Comparison of ENCODE assay signal across 21 cellular contexts in genomic region chr18:76914314-76914713, GRCh38.
DNase-seq lines count a peak whose midpoint lies in the region; ATAC-seq, FAIRE-seq and TF ChIP-seq lines count a peak whose summit lies in the region.
"Had no signal": no experiment of that assay in that cellular context is flagged by ENCODE, and none has a peak within 500 bp of the region (broad histone marks: within the 10 kb centered on the region; RNA-seq: fewer than 3 reads in every experiment).

No MANE protein-coding gene starts in this region.

- no peaks in the 10 kb centered on the region for H3K36me3 Mint-ChIP-seq in T-helper 17 cell (ENCODE audit: low read depth)
- peaks cover 96% of the 10 kb centered on the region for H3K36me3 Mint-ChIP-seq in CD4-positive, alpha-beta T cell (ENCODE audit: low read depth)

- DNase-seq in D721Med (ENCODE audit: insufficient read length, low spot score) (no peak), dedifferentiated amniotic fluid mesenchymal stem cell (ENCODE audit: extremely low spot score) (no peak), T-helper 17 cell (no peak), psoas muscle (no peak)
- DNase-seq in CD4-positive, alpha-beta T cell: no peak
- DNase-seq: activated effector memory CD4-positive, alpha-beta T cell treated with Interleukin-2 at 50 U/mL for 16 hours; HCEC 1CT; MV-4-11; NCI-H1694; NCI-H2171 treated with DMSO at 0.1 percent for 48 hours; SK-N-SH had no signal

- peaks cover 6 to 100% of the 10 kb centered on the region in 2 donors for H3K36me3 ChIP-seq in psoas muscle (ENCODE audit: insufficient read depth in 1 of 2, low read depth in 1 of 2)
- H3K36me3 ChIP-seq: neural progenitor cell had no signal

- intact Hi-C loops in psoas muscle (cut with DNase I): no loop called here
- intact Hi-C loops in CD4-positive, alpha-beta T cell (cut with DNase I, micrococcal nuclease): no loop called here

- no peaks in the 10 kb centered on the region for H3K27me3 ChIP-seq in psoas muscle (ENCODE audit: insufficient read depth in 3 of 3, low read length in 2 of 3)
- H3K27me3 ChIP-seq in CD4-positive, alpha-beta T cell (ENCODE audit: control insufficient read depth, insufficient read depth, low read length): no peaks in the 10 kb centered on the region
- H3K27me3 ChIP-seq: BLaER1, neural progenitor cell had no signal

- WGBS in psoas muscle, 3 donors: 88% methylated on average over 8 of the region's 8 CpGs

- peak; percentile 96 for FAIRE-seq in D721Med (lab: Jason Lieb, UNC)
- FAIRE-seq: colon, keratinocyte had no signal

- no peak for TF ChIP-seq CTCF in D721Med (IDR thresholded peaks at IDR 0.05; ENCODE audit: insufficient read depth, missing control alignments)
- no peak for TF ChIP-seq CTCF in psoas muscle (IDR thresholded peaks at IDR 0.05)
- TF ChIP-seq CTCF in CD4-positive, alpha-beta T cell (IDR thresholded peaks at IDR 0.05): no peak

- H3K4me3 ChIP-seq in psoas muscle: no peak overlapping the region
- H3K4me3 ChIP-seq: BLaER1, lung, neural progenitor cell had no signal

- no peaks in the 10 kb centered on the region for H3K9me3 ChIP-seq in T-helper 17 cell (ENCODE audit: control insufficient read depth, low read length, poor library complexity, severe bottlenecking)
- no peaks in the 10 kb centered on the region for H3K9me3 ChIP-seq in psoas muscle
- no peaks in the 10 kb centered on the region for H3K9me3 ChIP-seq in CD4-positive, alpha-beta T cell (ENCODE audit: control insufficient read depth, low read length)
- H3K9me3 ChIP-seq: BLaER1, SK-N-SH had no signal

- no peak overlapping the region for H3K27ac Mint-ChIP-seq in T-helper 17 cell
- H3K27ac Mint-ChIP-seq in CD4-positive, alpha-beta T cell: no peak overlapping the region
- H3K27ac Mint-ChIP-seq: neural progenitor cell had no signal

- peak; percentile 55 for ATAC-seq in GM19035 (IDR thresholded peaks at IDR 0.05; ENCODE audit: unreplicated experiment)
- ATAC-seq in HG02610 (IDR thresholded peaks at IDR 0.05; ENCODE audit: unreplicated experiment): peak; percentile 70
- ATAC-seq in HG03378 (IDR thresholded peaks at IDR 0.05; ENCODE audit: unreplicated experiment): peak; percentile 54
- no peak for ATAC-seq in T-helper 17 cell
- ATAC-seq in psoas muscle: no peak
- no peak for ATAC-seq in CD4-positive, alpha-beta T cell (ENCODE audit: poor library complexity)

- no peaks in the 10 kb centered on the region for H3K9me3 Mint-ChIP-seq in CD4-positive, alpha-beta T cell
- H3K9me3 Mint-ChIP-seq: neural progenitor cell had no signal

- H3K27me3 Mint-ChIP-seq in T-helper 17 cell: no peaks in the 10 kb centered on the region
- H3K27me3 Mint-ChIP-seq in CD4-positive, alpha-beta T cell: no peaks in the 10 kb centered on the region

- H3K27ac ChIP-seq in psoas muscle: no peak overlapping the region
- H3K27ac ChIP-seq in CD4-positive, alpha-beta T cell (ENCODE audit: low read depth, low read length): no peak overlapping the region
- H3K27ac ChIP-seq: BLaER1, KMS-11, neural progenitor cell, RWPE1 had no signal

- POLR2A ChIA-PET in CD4-positive, alpha-beta T cell (lab: Charles Lee): no interaction called here

- no peaks in the 10 kb centered on the region for H3K4me1 Mint-ChIP-seq in T-helper 17 cell
- H3K4me1 Mint-ChIP-seq in CD4-positive, alpha-beta T cell (ENCODE audit: low read depth): no peaks in the 10 kb centered on the region
- H3K4me1 Mint-ChIP-seq: neural progenitor cell had no signal

- no peaks in the 10 kb centered on the region for H3K4me1 ChIP-seq in psoas muscle
- H3K4me1 ChIP-seq: BLaER1, neural progenitor cell had no signal

- H3K4me3 Mint-ChIP-seq in T-helper 17 cell: no peak overlapping the region
- H3K4me3 Mint-ChIP-seq in CD4-positive, alpha-beta T cell: no peak overlapping the region
- H3K4me3 Mint-ChIP-seq: neural progenitor cell had no signal

- CTCF ChIA-PET in CD4-positive, alpha-beta T cell (lab: Charles Lee): no interaction called here

Comparison
In these comparisons a context has a peak if more than half of its experiments do, and no peak if none do; other contexts are left out.
1. ATAC-seq: peak in GM19035 (single experiment), HG02610 (single experiment) and HG03378 (single experiment); none in T-helper 17 cell (single experiment), psoas muscle (0 of 4) and CD4-positive, alpha-beta T cell (single experiment).